Comparison of ENCODE assay signal across 1 cellular context in genomic region chr19:8307965-8308866, GRCh38.
TF ChIP-seq lines count a peak whose summit lies in the region.

Gene CD320, minus strand, starts transcription at chr19:8308358. Its CDS starts 68 bp downstream, at chr19:8308290.

TF ChIP-seq in K562, 482 proteins besides CTCF, POLR2A, EP300 and RAD21 (continued from another document and continues in another):
- TF ChIP-seq OTX1 (CRISPR knock-in tag; IDR thresholded peaks at IDR 0.05) (0 out of 2 replicates have a peak, but pooled peaks have one; percentile 19), SRSF1 (IDR thresholded peaks at IDR 0.05; ENCODE audit: low read depth, low read length) (no peak), POLR2AphosphoS5 (IDR thresholded peaks at IDR 0.05; ENCODE audit: control insufficient read depth, insufficient read depth, low read depth, low read length) (peak; percentile 69), ETV1 (tag; conservative IDR thresholded peaks at IDR 0.05; ENCODE audit: low read depth) (no peak), SMC3 (conservative IDR thresholded peaks at IDR 0.05; ENCODE audit: insufficient read depth, low read depth, low read length) (no peak), TBP (optimal IDR thresholded peaks at IDR 0.05; ENCODE audit: low read depth, low read length) (peak; percentile 62), ID3 (CRISPR knock-in tag; IDR thresholded peaks at IDR 0.05) (no peak), ID3 (tag; IDR thresholded peaks at IDR 0.05) (no peak; the same call in 1 of the 2 replicates), BCOR (IDR thresholded peaks at IDR 0.05) (no peak), NCOR1 (IDR thresholded peaks at IDR 0.05) (no peak), CBFA2T3 (IDR thresholded peaks at IDR 0.05) (no peak), SMARCA4 (IDR thresholded peaks at IDR 0.05) (no peak), FOXA3 (CRISPR knock-in tag; conservative IDR thresholded peaks at IDR 0.05 in 1 of 2, IDR thresholded peaks at IDR 0.05 in 1 of 2) (peak in 1 of 2 experiments; percentile 76; a peak in 1 of 4 replicates), NUFIP1 (IDR thresholded peaks at IDR 0.05; ENCODE audit: partially characterized antibody) (no peak), SIN3A (IDR thresholded peaks at IDR 0.05; ENCODE audit: borderline replicate concordance in 2 of 2, control insufficient read depth in 1 of 2, low read depth in 2 of 2, low read length in 2 of 2) (peak; percentile 82 to 84; a peak in 3 of 4 replicates), CHCHD3 (CRISPR knock-in tag; IDR thresholded peaks at IDR 0.05) (no peak), ZFP1 (CRISPR knock-in tag; IDR thresholded peaks at IDR 0.05) (no peak), NR4A1 (CRISPR knock-in tag; IDR thresholded peaks at IDR 0.05) (peak; percentile 49; the same call in 1 of the 2 replicates), NR4A1 (tag; IDR thresholded peaks at IDR 0.05) (peak; percentile 58; the same call in 1 of the 2 replicates), ZSCAN29 (IDR thresholded peaks at IDR 0.05) (no peak), KAT7 (CRISPR knock-in tag; IDR thresholded peaks at IDR 0.05; ENCODE audit: borderline replicate concordance) (0 out of 2 replicates have a peak, but pooled peaks have one; percentile 69), CEBPZ (IDR thresholded peaks at IDR 0.05; ENCODE audit: borderline replicate concordance, low read depth, low read length) (no peak), ZBTB11 (CRISPR knock-in tag; IDR thresholded peaks at IDR 0.05) (peak in 1 of 3 experiments; percentile 49; a peak in 1 of 6 replicates)
- TF ChIP-seq, protein P1, sequence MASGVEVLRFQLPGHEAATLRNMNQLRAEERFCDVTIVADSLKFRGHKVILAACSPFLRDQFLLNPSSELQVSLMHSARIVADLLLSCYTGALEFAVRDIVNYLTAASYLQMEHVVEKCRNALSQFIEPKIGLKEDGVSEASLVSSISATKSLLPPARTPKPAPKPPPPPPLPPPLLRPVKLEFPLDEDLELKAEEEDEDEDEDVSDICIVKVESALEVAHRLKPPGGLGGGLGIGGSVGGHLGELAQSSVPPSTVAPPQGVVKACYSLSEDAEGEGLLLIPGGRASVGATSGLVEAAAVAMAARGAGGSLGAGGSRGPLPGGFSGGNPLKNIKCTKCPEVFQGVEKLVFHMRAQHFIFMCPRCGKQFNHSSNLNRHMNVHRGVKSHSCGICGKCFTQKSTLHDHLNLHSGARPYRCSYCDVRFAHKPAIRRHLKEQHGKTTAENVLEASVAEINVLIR (CRISPR knock-in tag; IDR thresholded peaks at IDR 0.05), result peak; percentile 30; the same call in 1 of the 2 replicates
- TF ChIP-seq, protein P2, sequence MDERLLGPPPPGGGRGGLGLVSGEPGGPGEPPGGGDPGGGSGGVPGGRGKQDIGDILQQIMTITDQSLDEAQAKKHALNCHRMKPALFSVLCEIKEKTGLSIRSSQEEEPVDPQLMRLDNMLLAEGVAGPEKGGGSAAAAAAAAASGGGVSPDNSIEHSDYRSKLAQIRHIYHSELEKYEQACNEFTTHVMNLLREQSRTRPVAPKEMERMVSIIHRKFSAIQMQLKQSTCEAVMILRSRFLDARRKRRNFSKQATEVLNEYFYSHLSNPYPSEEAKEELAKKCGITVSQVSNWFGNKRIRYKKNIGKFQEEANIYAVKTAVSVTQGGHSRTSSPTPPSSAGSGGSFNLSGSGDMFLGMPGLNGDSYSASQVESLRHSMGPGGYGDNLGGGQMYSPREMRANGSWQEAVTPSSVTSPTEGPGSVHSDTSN (CRISPR knock-in tag; IDR thresholded peaks at IDR 0.05; ENCODE audit: low read depth), result peak; percentile 34; the same call in 1 of the 2 replicates
- TF ChIP-seq, protein P2 (tag; conservative IDR thresholded peaks at IDR 0.05; ENCODE audit: low read depth), result peak; percentile 78
- TF ChIP-seq, protein P3, sequence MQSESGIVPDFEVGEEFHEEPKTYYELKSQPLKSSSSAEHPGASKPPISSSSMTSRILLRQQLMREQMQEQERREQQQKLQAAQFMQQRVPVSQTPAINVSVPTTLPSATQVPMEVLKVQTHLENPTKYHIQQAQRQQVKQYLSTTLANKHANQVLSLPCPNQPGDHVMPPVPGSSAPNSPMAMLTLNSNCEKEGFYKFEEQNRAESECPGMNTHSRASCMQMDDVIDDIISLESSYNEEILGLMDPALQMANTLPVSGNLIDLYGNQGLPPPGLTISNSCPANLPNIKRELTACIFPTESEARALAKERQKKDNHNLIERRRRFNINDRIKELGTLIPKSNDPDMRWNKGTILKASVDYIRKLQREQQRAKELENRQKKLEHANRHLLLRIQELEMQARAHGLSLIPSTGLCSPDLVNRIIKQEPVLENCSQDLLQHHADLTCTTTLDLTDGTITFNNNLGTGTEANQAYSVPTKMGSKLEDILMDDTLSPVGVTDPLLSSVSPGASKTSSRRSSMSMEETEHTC (IDR thresholded peaks at IDR 0.05), result 0 out of 2 replicates have a peak, but pooled peaks have one; percentile 28
- TF ChIP-seq, protein P4, sequence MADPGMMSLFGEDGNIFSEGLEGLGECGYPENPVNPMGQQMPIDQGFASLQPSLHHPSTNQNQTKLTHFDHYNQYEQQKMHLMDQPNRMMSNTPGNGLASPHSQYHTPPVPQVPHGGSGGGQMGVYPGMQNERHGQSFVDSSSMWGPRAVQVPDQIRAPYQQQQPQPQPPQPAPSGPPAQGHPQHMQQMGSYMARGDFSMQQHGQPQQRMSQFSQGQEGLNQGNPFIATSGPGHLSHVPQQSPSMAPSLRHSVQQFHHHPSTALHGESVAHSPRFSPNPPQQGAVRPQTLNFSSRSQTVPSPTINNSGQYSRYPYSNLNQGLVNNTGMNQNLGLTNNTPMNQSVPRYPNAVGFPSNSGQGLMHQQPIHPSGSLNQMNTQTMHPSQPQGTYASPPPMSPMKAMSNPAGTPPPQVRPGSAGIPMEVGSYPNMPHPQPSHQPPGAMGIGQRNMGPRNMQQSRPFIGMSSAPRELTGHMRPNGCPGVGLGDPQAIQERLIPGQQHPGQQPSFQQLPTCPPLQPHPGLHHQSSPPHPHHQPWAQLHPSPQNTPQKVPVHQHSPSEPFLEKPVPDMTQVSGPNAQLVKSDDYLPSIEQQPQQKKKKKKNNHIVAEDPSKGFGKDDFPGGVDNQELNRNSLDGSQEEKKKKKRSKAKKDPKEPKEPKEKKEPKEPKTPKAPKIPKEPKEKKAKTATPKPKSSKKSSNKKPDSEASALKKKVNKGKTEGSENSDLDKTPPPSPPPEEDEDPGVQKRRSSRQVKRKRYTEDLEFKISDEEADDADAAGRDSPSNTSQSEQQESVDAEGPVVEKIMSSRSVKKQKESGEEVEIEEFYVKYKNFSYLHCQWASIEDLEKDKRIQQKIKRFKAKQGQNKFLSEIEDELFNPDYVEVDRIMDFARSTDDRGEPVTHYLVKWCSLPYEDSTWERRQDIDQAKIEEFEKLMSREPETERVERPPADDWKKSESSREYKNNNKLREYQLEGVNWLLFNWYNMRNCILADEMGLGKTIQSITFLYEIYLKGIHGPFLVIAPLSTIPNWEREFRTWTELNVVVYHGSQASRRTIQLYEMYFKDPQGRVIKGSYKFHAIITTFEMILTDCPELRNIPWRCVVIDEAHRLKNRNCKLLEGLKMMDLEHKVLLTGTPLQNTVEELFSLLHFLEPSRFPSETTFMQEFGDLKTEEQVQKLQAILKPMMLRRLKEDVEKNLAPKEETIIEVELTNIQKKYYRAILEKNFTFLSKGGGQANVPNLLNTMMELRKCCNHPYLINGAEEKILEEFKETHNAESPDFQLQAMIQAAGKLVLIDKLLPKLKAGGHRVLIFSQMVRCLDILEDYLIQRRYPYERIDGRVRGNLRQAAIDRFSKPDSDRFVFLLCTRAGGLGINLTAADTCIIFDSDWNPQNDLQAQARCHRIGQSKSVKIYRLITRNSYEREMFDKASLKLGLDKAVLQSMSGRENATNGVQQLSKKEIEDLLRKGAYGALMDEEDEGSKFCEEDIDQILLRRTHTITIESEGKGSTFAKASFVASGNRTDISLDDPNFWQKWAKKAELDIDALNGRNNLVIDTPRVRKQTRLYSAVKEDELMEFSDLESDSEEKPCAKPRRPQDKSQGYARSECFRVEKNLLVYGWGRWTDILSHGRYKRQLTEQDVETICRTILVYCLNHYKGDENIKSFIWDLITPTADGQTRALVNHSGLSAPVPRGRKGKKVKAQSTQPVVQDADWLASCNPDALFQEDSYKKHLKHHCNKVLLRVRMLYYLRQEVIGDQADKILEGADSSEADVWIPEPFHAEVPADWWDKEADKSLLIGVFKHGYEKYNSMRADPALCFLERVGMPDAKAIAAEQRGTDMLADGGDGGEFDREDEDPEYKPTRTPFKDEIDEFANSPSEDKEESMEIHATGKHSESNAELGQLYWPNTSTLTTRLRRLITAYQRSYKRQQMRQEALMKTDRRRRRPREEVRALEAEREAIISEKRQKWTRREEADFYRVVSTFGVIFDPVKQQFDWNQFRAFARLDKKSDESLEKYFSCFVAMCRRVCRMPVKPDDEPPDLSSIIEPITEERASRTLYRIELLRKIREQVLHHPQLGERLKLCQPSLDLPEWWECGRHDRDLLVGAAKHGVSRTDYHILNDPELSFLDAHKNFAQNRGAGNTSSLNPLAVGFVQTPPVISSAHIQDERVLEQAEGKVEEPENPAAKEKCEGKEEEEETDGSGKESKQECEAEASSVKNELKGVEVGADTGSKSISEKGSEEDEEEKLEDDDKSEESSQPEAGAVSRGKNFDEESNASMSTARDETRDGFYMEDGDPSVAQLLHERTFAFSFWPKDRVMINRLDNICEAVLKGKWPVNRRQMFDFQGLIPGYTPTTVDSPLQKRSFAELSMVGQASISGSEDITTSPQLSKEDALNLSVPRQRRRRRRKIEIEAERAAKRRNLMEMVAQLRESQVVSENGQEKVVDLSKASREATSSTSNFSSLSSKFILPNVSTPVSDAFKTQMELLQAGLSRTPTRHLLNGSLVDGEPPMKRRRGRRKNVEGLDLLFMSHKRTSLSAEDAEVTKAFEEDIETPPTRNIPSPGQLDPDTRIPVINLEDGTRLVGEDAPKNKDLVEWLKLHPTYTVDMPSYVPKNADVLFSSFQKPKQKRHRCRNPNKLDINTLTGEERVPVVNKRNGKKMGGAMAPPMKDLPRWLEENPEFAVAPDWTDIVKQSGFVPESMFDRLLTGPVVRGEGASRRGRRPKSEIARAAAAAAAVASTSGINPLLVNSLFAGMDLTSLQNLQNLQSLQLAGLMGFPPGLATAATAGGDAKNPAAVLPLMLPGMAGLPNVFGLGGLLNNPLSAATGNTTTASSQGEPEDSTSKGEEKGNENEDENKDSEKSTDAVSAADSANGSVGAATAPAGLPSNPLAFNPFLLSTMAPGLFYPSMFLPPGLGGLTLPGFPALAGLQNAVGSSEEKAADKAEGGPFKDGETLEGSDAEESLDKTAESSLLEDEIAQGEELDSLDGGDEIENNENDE (IDR thresholded peaks at IDR 0.05; ENCODE audit: low read depth, low read length), result peak; percentile 99
- TF ChIP-seq, protein P5, sequence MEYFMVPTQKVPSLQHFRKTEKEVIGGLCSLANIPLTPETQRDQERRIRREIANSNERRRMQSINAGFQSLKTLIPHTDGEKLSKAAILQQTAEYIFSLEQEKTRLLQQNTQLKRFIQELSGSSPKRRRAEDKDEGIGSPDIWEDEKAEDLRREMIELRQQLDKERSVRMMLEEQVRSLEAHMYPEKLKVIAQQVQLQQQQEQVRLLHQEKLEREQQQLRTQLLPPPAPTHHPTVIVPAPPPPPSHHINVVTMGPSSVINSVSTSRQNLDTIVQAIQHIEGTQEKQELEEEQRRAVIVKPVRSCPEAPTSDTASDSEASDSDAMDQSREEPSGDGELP (CRISPR knock-in tag; IDR thresholded peaks at IDR 0.05; ENCODE audit: borderline replicate concordance), result peak; percentile 79; the same call in 1 of the 2 replicates
